ENCODE assay signal across 9 cellular contexts in the genomic region with DNA sequence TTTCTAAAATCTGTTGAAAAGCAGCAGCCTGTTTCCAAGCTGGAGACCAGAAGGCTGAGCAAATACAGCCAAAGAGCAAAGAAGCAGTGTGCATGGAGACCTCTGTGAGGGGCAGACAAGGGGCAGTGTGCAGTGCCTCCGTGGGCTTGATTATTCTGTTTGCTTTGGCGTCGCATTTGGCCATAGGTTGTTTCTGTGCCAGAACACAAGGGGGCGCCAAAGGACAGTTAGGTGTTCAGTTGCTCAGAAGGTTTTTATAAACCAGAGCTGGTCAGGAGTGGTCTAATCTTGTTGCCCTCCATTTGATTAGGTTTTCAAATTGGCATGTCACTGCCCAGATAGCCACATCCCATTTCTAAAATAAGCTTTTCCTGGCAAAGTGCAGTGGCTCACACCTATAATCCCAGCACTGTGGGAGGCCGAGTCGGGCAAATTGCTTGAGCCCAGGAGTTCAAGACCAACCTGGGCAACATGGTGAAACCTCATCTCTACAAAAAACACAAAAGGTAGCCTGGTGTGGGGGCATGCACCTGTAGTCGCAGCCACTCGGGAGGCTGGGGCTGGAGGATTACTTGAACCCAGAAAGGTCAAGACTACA. TPM values are rescaled to one million over a fixed set of nuclear protein-coding genes. Genes with fewer than 3 reads are reported as not detected.
DNase-seq lines count a peak whose midpoint lies in the region; ATAC-seq and TF ChIP-seq lines count a peak whose summit lies in the region.
"Had no signal": no experiment of that assay in that cellular context is flagged by ENCODE, and none has a peak within 500 bp of the region (broad histone marks: within the 10 kb centered on the region; RNA-seq: fewer than 3 reads in every experiment).

No MANE protein-coding gene starts in this region.

- TF ChIP-seq CTCF in OCI-LY3 (IDR thresholded peaks at IDR 0.05; ENCODE audit: low read depth, low read length): peak; percentile 62
- peak; percentile 66 to 80 (median 76) for TF ChIP-seq CTCF in esophagus squamous epithelium (IDR thresholded peaks at IDR 0.05)
- peak; percentile 79 for TF ChIP-seq CTCF in nephron progenitor cell (IDR thresholded peaks at IDR 0.05)

- peaks cover 8% of the 10 kb centered on the region for H3K4me1 Mint-ChIP-seq in nephron progenitor cell

- H3K27ac ChIP-seq in OCI-LY3 (ENCODE audit: low read length) (no peak overlapping the region), esophagus squamous epithelium (no peak overlapping the region)
- H3K27ac ChIP-seq: epithelial cell of prostate had no signal

- no peak overlapping the region for H3K27ac Mint-ChIP-seq in nephron progenitor cell

- H4K20me1 ChIP-seq in OCI-LY3 (ENCODE audit: insufficient read depth, low read length): no peaks in the 10 kb centered on the region

- H2AFZ ChIP-seq in OCI-LY3 (ENCODE audit: low read depth, low read length): no peak overlapping the region

- no peak overlapping the region for H3K4me2 ChIP-seq in OCI-LY3 (ENCODE audit: low read length)

- H3K36me3 ChIP-seq in OCI-LY3 (replicated peaks; ENCODE audit: low read depth, low read length) (no peaks in the 10 kb centered on the region), esophagus squamous epithelium (peaks cover 0 to 23% (median 0%) of the 10 kb centered on the region in 3 donors)

- ATAC-seq in HG03342 (IDR thresholded peaks at IDR 0.05; ENCODE audit: unreplicated experiment) (peak; percentile 65), HG03097 (IDR thresholded peaks at IDR 0.05; ENCODE audit: low FRiP score, unreplicated experiment) (no peak)

- H3K9me3 ChIP-seq in OCI-LY3 (ENCODE audit: insufficient read depth, low read length) (no peaks in the 10 kb centered on the region), esophagus squamous epithelium (no peaks in the 10 kb centered on the region)

- WGBS in esophagus squamous epithelium, 2 donors: 43 to 50% methylated on average over 8 of the region's 8 CpGs

- H3K27me3 Mint-ChIP-seq in nephron progenitor cell (ENCODE audit: low read depth, poor library complexity): peaks cover 6% of the 10 kb centered on the region

- no peaks in the 10 kb centered on the region for H3K4me1 ChIP-seq in OCI-LY3 (ENCODE audit: low read length)
- peaks cover 0 to 3% (median 0%) of the 10 kb centered on the region in 3 donors for H3K4me1 ChIP-seq in esophagus squamous epithelium

- H3K4me3 ChIP-seq in OCI-LY3 (ENCODE audit: low read length) (no peak overlapping the region), esophagus squamous epithelium (no peak overlapping the region)

- intact Hi-C loops in esophagus squamous epithelium (cut with DNase I): loop anchor here (10.0 kb wide), 1 partner anchor 198 kb away; no protein-coding TSS in a partner anchor

- H3K4me3 Mint-ChIP-seq in nephron progenitor cell: no peak overlapping the region

- H3K27me3 ChIP-seq in OCI-LY3 (ENCODE audit: low read depth, low read length) (no peaks in the 10 kb centered on the region), esophagus squamous epithelium (no peaks in the 10 kb centered on the region)

- H3K9ac ChIP-seq in OCI-LY3 (ENCODE audit: low read length): no peak overlapping the region

- no peak for TF ChIP-seq POLR2A in esophagus squamous epithelium (IDR thresholded peaks at IDR 0.05)

- peaks cover 5% of the 10 kb centered on the region for H3K36me3 Mint-ChIP-seq in nephron progenitor cell (ENCODE audit: low read depth)

- DNase-seq in GDM1 (lab: John Stamatoyannopoulos, UW) (peak; percentile 33), activated T-cell treated with anti-CD3 and anti-CD28 coated beads for 4 hours (peak; percentile 68), esophagus squamous epithelium (lab: John Stamatoyannopoulos, UW) (no peak), nephron progenitor cell (peak; percentile 87)
- DNase-seq in stimulated activated naive CD4-positive, alpha-beta T cell (lab: John Stamatoyannopoulos, UW): peak; percentile 27 to 81 (median 61)

- no peaks in the 10 kb centered on the region for H3K79me2 ChIP-seq in OCI-LY3 (ENCODE audit: low read length)

- H3K9me3 Mint-ChIP-seq in nephron progenitor cell: no peaks in the 10 kb centered on the region

RNA-seq across cellular contexts. Expression of a gene that starts 10.6 kb away (rescaled TPM):
- total RNA-seq in esophagus squamous epithelium: 1 to 10 TPM in 2 of 4 donors, under 1 TPM in 1, not detected in 1; 0.64 to 1.6 (median 1.5) TPM

RNA-seq across cellular contexts. Expression of a gene that starts 50.8 kb away (rescaled TPM):
- total RNA-seq in esophagus squamous epithelium: 10 to 100 TPM; 15.4 to 25.6 (median 20.3) TPM

RNA-seq across cellular contexts. Expression of a gene that starts 50.9 kb away (rescaled TPM):
- 10 to 100 TPM in 1 of 4 donors, 1 to 10 TPM in 3; 3.3 to 11.8 (median 4.4) TPM for total RNA-seq in esophagus squamous epithelium
